In the genomic region with DNA sequence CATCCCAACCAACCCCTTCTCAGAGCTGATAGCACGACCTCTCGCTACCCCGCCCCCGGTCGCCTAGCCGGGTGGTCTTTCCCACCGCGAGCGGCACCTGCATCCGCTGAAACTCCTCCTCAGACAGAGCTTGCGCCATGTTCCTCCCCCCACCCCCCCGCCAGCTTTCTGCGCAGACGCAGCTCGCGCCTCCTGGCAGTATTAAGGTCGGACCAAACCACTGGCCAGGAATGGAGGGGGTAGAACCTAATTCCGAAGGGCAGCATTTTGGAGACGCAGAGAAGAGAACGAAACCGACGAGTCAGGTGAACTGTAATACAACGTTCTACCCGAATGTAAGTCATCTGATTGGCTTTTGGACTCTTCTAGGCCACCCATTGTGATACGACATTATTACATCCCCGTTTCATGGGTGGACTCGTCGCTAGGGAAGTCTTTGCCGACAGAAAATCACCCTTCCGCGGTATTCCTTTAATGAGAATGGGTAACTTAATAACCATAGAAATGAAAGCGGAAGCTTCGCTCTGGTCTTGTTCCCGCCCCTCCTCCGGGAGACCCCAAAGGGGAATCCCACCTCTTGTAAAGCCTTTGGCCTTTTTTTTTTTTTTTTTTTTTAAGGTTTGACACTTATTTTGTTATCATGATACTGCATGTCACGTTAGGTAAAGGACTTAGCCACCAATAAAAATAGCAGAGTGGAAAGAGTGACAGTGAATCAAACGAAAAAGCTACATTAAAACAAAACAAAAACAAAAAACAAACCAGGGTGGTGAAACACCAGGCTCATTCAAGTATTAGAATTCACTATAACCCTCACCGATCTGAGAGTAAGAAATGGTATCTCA, we compare ENCODE assay signal across 8 cellular contexts. TPM values are rescaled to one million over a fixed set of nuclear protein-coding genes. Genes with fewer than 3 reads are reported as not detected.
DNase-seq lines count a peak whose midpoint lies in the region; ATAC-seq, FAIRE-seq and TF ChIP-seq lines count a peak whose summit lies in the region.

A gene with protein sequence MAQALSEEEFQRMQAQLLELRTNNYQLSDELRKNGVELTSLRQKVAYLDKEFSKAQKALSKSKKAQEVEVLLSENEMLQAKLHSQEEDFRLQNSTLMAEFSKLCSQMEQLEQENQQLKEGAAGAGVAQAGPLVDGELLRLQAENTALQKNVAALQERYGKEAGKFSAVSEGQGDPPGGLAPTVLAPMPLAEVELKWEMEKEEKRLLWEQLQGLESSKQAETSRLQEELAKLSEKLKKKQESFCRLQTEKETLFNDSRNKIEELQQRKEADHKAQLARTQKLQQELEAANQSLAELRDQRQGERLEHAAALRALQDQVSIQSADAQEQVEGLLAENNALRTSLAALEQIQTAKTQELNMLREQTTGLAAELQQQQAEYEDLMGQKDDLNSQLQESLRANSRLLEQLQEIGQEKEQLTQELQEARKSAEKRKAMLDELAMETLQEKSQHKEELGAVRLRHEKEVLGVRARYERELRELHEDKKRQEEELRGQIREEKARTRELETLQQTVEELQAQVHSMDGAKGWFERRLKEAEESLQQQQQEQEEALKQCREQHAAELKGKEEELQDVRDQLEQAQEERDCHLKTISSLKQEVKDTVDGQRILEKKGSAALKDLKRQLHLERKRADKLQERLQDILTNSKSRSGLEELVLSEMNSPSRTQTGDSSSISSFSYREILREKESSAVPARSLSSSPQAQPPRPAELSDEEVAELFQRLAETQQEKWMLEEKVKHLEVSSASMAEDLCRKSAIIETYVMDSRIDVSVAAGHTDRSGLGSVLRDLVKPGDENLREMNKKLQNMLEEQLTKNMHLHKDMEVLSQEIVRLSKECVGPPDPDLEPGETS (minus strand): TSS at position 174 of the 845 bp plus-strand sequence. CDS start 35 bp downstream, at position 139.

- H3K4me1 ChIP-seq in pancreas (no peaks in the 10 kb centered on the region), tibial artery (peaks cover 0 to 10% (median 0%) of the 10 kb centered on the region in 4 donors)

- H2AFZ ChIP-seq in SU-DHL-6 (ENCODE audit: low read depth, low read length, severe bottlenecking), result peak within 1 kb of the TSS; percentile 94

- peaks cover 26% of the 10 kb centered on the region for H3K36me3 Mint-ChIP-seq in activated naive CD8-positive, alpha-beta T cell treated with anti-CD3 and anti-CD28 coated beads, Interleukin-2, amount 10 ng/mL, durations not matched to agents 7 days and 5 days

- H3K9me3 ChIP-seq in SU-DHL-6 (ENCODE audit: insufficient read depth, low read length) (no peaks in the 10 kb centered on the region), pancreas (no peaks in the 10 kb centered on the region), tibial artery (peaks cover 0 to 4% (median 0%) of the 10 kb centered on the region in 3 donors)

- H3K27ac ChIP-seq in SU-DHL-6 (ENCODE audit: low read depth, low read length) (peak within 1 kb of the TSS; percentile 82), pancreas (peak within 1 kb of the TSS; percentile 65 to 87 (median 79)), tibial artery (peak within 1 kb of the TSS; percentile 74)

- H3K9ac ChIP-seq in SU-DHL-6 (ENCODE audit: low read length), result peak within 1 kb of the TSS; percentile 91

- 1 to 27% methylated on average over 38 of the region's 38 CpGs for WGBS in pancreas, 2 donors

- no peaks in the 10 kb centered on the region for H4K20me1 ChIP-seq in SU-DHL-6 (ENCODE audit: low read depth, low read length)

- POLR2A ChIA-PET in activated naive CD8-positive, alpha-beta T cell treated with anti-CD3 and anti-CD28 coated beads, Interleukin-2, amount 10 ng/mL, durations not matched to agents 7 days and 5 days (lab: Charles Lee), result interaction anchor here (0.6 to 2.0 kb wide), 14 partner anchors 10 to 1784 kb away, joined by 3 to 15 read pairs (median 4); a partner anchor contains a TSS

- FAIRE-seq in pancreas (lab: Jason Lieb, UNC), result peak; percentile 92

- H3F3A ChIP-seq in SU-DHL-6 (ENCODE audit: insufficient read depth), result peaks cover 6% of the 10 kb centered on the region; the same call in 1 of the 2 replicates

- no peaks in the 10 kb centered on the region for H3K9me3 Mint-ChIP-seq in activated naive CD8-positive, alpha-beta T cell treated with anti-CD3 and anti-CD28 coated beads, Interleukin-2, amount 10 ng/mL, durations not matched to agents 7 days and 5 days

- DNase-seq in NCI-H1105 (lab: John Stamatoyannopoulos, UW) (peak; percentile 74), Right ventricle myocardium inferior (ENCODE audit: missing footprints) (peak; percentile 83), pancreas (peak; percentile 72 to 85 (median 74)), tibial artery (peak; percentile 46 to 79)
- peak; percentile 73 for DNase-seq in activated naive CD8-positive, alpha-beta T cell treated with anti-CD3 and anti-CD28 coated beads, Interleukin-2, amount 10 ng/mL, durations not matched to agents 7 days and 5 days

- H3K4me1 Mint-ChIP-seq in activated naive CD8-positive, alpha-beta T cell treated with anti-CD3 and anti-CD28 coated beads, Interleukin-2, amount 10 ng/mL, durations not matched to agents 7 days and 5 days, result peaks cover 18% of the 10 kb centered on the region

- TF ChIP-seq CTCF in SU-DHL-6 (IDR thresholded peaks at IDR 0.05; ENCODE audit: insufficient read depth, low read length, poor library complexity, severe bottlenecking) (no peak), pancreas (IDR thresholded peaks at IDR 0.05) (no peak), tibial artery (IDR thresholded peaks at IDR 0.05) (no peak)

- H3K27me3 Mint-ChIP-seq in activated naive CD8-positive, alpha-beta T cell treated with anti-CD3 and anti-CD28 coated beads, Interleukin-2, amount 10 ng/mL, durations not matched to agents 7 days and 5 days, result no peaks in the 10 kb centered on the region

- H3K4me2 ChIP-seq in SU-DHL-6 (ENCODE audit: low read depth, low read length, poor library complexity, severe bottlenecking), result peak within 1 kb of the TSS; percentile 75

- H3K27ac Mint-ChIP-seq in activated naive CD8-positive, alpha-beta T cell treated with anti-CD3 and anti-CD28 coated beads, Interleukin-2, amount 10 ng/mL, durations not matched to agents 7 days and 5 days, result peak within 1 kb of the TSS; percentile 97

- peaks cover 8% of the 10 kb centered on the region; the same call in 1 of the 2 replicates for H3K79me2 ChIP-seq in SU-DHL-6 (ENCODE audit: insufficient read depth, low read length)

- peak within 1 kb of the TSS; percentile 99 for H3K4me3 Mint-ChIP-seq in activated naive CD8-positive, alpha-beta T cell treated with anti-CD3 and anti-CD28 coated beads, Interleukin-2, amount 10 ng/mL, durations not matched to agents 7 days and 5 days

- ATAC-seq in HG02588 (IDR thresholded peaks at IDR 0.05; ENCODE audit: unreplicated experiment) (peak; percentile 77), Right ventricle myocardium inferior (peak; percentile 93), pancreas (peak; percentile 96 to 97 (median 96))
- ATAC-seq in activated naive CD8-positive, alpha-beta T cell treated with anti-CD3 and anti-CD28 coated beads, Interleukin-2, amount 10 ng/mL, durations not matched to agents 7 days and 5 days (ENCODE audit: low read depth), result peak; percentile 79

- H3K36me3 ChIP-seq in SU-DHL-6 (ENCODE audit: low read length) (no peaks in the 10 kb centered on the region), pancreas (no peaks in the 10 kb centered on the region), tibial artery (peaks cover 0 to 13% (median 4%) of the 10 kb centered on the region in 3 donors)

- H3K27me3 ChIP-seq in SU-DHL-6 (ENCODE audit: low read length), result no peaks in the 10 kb centered on the region
- no peaks in the 10 kb centered on the region for H3K27me3 ChIP-seq in pancreas
- H3K27me3 ChIP-seq in tibial artery, result no peaks in the 10 kb centered on the region

- intact Hi-C loops in Right ventricle myocardium inferior (cut with DNase I) (loop anchor here (5.0 kb wide), 1 partner anchor 40 kb away; a partner anchor contains a TSS), pancreas (cut with DNase I) (no loop called here), tibial artery (cut with DNase I; ENCODE audit: low total_unique reads) (no loop called here)

- peak within 1 kb of the TSS; percentile 82 for H3K4me3 ChIP-seq in GM08714 (ENCODE audit: low read length)
- H3K4me3 ChIP-seq in SU-DHL-6 (ENCODE audit: insufficient read depth, low read length, poor library complexity, severe bottlenecking), result peak within 1 kb of the TSS; percentile 96
- peak within 1 kb of the TSS; percentile 33 to 63 (median 53) for H3K4me3 ChIP-seq in pancreas
- peak within 1 kb of the TSS; percentile 72 to 76 for H3K4me3 ChIP-seq in tibial artery

- no peaks in the 10 kb centered on the region for H3K9me2 ChIP-seq in SU-DHL-6 (replicated peaks; ENCODE audit: insufficient read depth, low read length)

RNA-seq across cellular contexts. Expression of the gene that starts here (rescaled TPM):
- 100 to 1,000 TPM; 116 to 123 TPM for total RNA-seq in activated naive CD8-positive, alpha-beta T cell treated with anti-CD3 and anti-CD28 coated beads, Interleukin-2, amount 10 ng/mL, durations not matched to agents 7 days and 5 days
- 20.1 TPM for total RNA-seq in Right ventricle myocardium inferior
- total RNA-seq in pancreas, result 10 to 100 TPM; 12.5 to 26.0 (median 17.2) TPM
- polyA plus RNA-seq in pancreas, result 10 to 100 TPM; 32.2 to 32.7 TPM

Comparison
In these comparisons a context has a peak if more than half of its experiments do, and no peak if none do; other contexts are left out.
1. Peak in every context shown above with its lines: DNase-seq, ATAC-seq, H3K4me3 ChIP-seq and H3K27ac ChIP-seq.